Comparison of ENCODE assay signal across 1 cellular context in the genomic region with DNA sequence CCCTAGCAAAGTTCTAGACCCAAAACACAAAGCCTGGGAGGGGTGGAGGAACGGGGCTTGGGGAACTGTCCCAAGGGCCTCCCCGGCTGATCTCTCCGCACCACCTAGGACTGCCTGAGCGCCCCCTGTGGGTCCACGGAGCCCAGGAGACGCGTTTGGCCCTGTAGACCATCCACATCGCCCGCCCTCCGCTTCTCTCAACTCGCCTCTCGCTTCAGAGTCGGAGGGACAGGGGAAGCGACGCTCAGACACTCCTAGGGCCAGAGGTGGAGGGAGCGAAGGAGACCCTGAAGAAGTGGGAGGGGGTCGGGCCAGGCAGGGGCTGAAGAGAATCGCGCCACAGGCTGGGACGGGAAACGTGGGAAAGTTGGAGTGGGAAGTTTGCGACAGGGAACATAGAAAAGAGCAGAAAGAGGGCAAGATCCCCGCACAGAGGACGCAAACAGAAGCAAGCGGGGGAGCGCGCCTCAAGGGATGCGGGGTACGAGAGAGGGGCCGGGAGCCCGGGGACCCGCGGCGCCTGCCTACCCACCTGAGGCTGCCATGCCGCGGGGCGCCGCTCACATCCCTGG.
TF ChIP-seq lines count a peak whose summit lies in the region.

No MANE protein-coding gene starts in this region.

TF ChIP-seq in HepG2, 621 proteins besides CTCF, POLR2A, EP300 and RAD21 (continued from another document and continues in another):
- TF ChIP-seq ZNF230 (CRISPR knock-in tag; IDR thresholded peaks at IDR 0.05) (no peak), THAP9 (CRISPR knock-in tag; IDR thresholded peaks at IDR 0.05; ENCODE audit: borderline replicate concordance) (no peak), ZNF430 (CRISPR knock-in tag; IDR thresholded peaks at IDR 0.05) (peak; percentile 53; the same call in 1 of the 2 replicates), ZBTB20 (CRISPR knock-in tag; IDR thresholded peaks at IDR 0.05; ENCODE audit: borderline replicate concordance, low read depth) (no peak), ZSCAN29 (CRISPR knock-in tag; conservative IDR thresholded peaks at IDR 0.05) (peak; percentile 95), ZNF414 (CRISPR knock-in tag; IDR thresholded peaks at IDR 0.05) (no peak), ATF7-NPFF (CRISPR knock-in tag; IDR thresholded peaks at IDR 0.05; ENCODE audit: low read depth) (no peak), HNF4G (IDR thresholded peaks at IDR 0.05; ENCODE audit: borderline replicate concordance, low read depth, low read length) (no peak), HNF4G (CRISPR knock-in tag; IDR thresholded peaks at IDR 0.05; ENCODE audit: borderline replicate concordance, low read depth) (no peak), SP1 (IDR thresholded peaks at IDR 0.05) (no peak), SP1 (CRISPR knock-in tag; IDR thresholded peaks at IDR 0.05) (no peak), EED (CRISPR knock-in tag; IDR thresholded peaks at IDR 0.05) (no peak), ZNF709 (CRISPR knock-in tag; IDR thresholded peaks at IDR 0.05) (no peak), ZBTB2 (CRISPR knock-in tag; IDR thresholded peaks at IDR 0.05; ENCODE audit: low read depth) (0 out of 2 replicates have a peak, but pooled peaks have one; percentile 34), MIER3 (CRISPR knock-in tag; IDR thresholded peaks at IDR 0.05; ENCODE audit: borderline replicate concordance) (no peak), HMG20B (CRISPR knock-in tag; conservative IDR thresholded peaks at IDR 0.05) (no peak), ZNF770 (CRISPR knock-in tag; IDR thresholded peaks at IDR 0.05) (no peak), POGK (CRISPR knock-in tag; conservative IDR thresholded peaks at IDR 0.05) (no peak), SP4 (CRISPR knock-in tag; IDR thresholded peaks at IDR 0.05) (peak; percentile 12; the same call in 1 of the 2 replicates), ZNF619 (CRISPR knock-in tag; IDR thresholded peaks at IDR 0.05) (no peak), MXD3 (CRISPR knock-in tag; IDR thresholded peaks at IDR 0.05) (0 out of 2 replicates have a peak, but pooled peaks have one; percentile 42), ZBTB3 (CRISPR knock-in tag; IDR thresholded peaks at IDR 0.05; ENCODE audit: borderline replicate concordance, low read depth) (0 out of 2 replicates have a peak, but pooled peaks have one; percentile 52), ZNF652 (CRISPR knock-in tag; IDR thresholded peaks at IDR 0.05; ENCODE audit: borderline replicate concordance, low read depth) (no peak), ZNF260 (CRISPR knock-in tag; IDR thresholded peaks at IDR 0.05; ENCODE audit: borderline replicate concordance, low read depth) (no peak), MATR3 (CRISPR knock-in tag; IDR thresholded peaks at IDR 0.05) (no peak), PRDM4 (CRISPR knock-in tag; IDR thresholded peaks at IDR 0.05; ENCODE audit: borderline replicate concordance) (no peak), FOXO1 (CRISPR knock-in tag; IDR thresholded peaks at IDR 0.05) (0 out of 2 replicates have a peak, but pooled peaks have one; percentile 22), ZNF549 (CRISPR knock-in tag; IDR thresholded peaks at IDR 0.05) (no peak), JDP2 (CRISPR knock-in tag; IDR thresholded peaks at IDR 0.05; ENCODE audit: borderline replicate concordance) (no peak), ZNF136 (CRISPR knock-in tag; IDR thresholded peaks at IDR 0.05; ENCODE audit: low read depth) (no peak), RXRB (CRISPR knock-in tag; IDR thresholded peaks at IDR 0.05; ENCODE audit: borderline replicate concordance) (no peak), YEATS2 (CRISPR knock-in tag; IDR thresholded peaks at IDR 0.05; ENCODE audit: borderline replicate concordance) (no peak), ZNF543 (CRISPR knock-in tag; IDR thresholded peaks at IDR 0.05) (0 out of 2 replicates have a peak, but pooled peaks have one; percentile 36), ZFP36 (IDR thresholded peaks at IDR 0.05; ENCODE audit: borderline replicate concordance, low read depth, low read length, partially characterized antibody) (no peak), ZNF274 (CRISPR knock-in tag; IDR thresholded peaks at IDR 0.05) (no peak), NR3C1 (CRISPR knock-in tag; IDR thresholded peaks at IDR 0.05) (no peak), SALL1 (CRISPR knock-in tag; IDR thresholded peaks at IDR 0.05) (peak; percentile 75), THRA (CRISPR knock-in tag; IDR thresholded peaks at IDR 0.05; ENCODE audit: borderline replicate concordance) (peak; percentile 30; the same call in 1 of the 2 replicates), ZNF747 (CRISPR knock-in tag; IDR thresholded peaks at IDR 0.05; ENCODE audit: borderline replicate concordance) (no peak)
- TF ChIP-seq, protein P1, sequence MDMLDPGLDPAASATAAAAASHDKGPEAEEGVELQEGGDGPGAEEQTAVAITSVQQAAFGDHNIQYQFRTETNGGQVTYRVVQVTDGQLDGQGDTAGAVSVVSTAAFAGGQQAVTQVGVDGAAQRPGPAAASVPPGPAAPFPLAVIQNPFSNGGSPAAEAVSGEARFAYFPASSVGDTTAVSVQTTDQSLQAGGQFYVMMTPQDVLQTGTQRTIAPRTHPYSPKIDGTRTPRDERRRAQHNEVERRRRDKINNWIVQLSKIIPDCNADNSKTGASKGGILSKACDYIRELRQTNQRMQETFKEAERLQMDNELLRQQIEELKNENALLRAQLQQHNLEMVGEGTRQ (IDR thresholded peaks at IDR 0.05; ENCODE audit: low read depth, low read length) = no peak
- TF ChIP-seq, protein P1 (CRISPR knock-in tag; IDR thresholded peaks at IDR 0.05; ENCODE audit: borderline replicate concordance) = 0 out of 2 replicates have a peak, but pooled peaks have one; percentile 30
